In genomic region chr21:38984982-38985422, GRCh38 we compare ENCODE assay signal across 8 cellular contexts.
DNase-seq lines count a peak whose midpoint lies in the region; ATAC-seq and TF ChIP-seq lines count a peak whose summit lies in the region.

No MANE protein-coding gene starts in this region.

- peaks cover 45% of the 10 kb centered on the region for H3K4me1 Mint-ChIP-seq in HFFc6 (ENCODE audit: low read depth)
- H3K4me1 Mint-ChIP-seq in stimulated activated naive B cell treated with anti-CD40 and anti-IgM and Interleukin-4, amounts not matched to agents 10 μg/mL and 1 μg/mL and 100 μg/mL, for 72 hours = peaks cover 31 to 54% of the 10 kb centered on the region in 2 donors

- peaks cover 20% of the 10 kb centered on the region for H3K27me3 Mint-ChIP-seq in HFFc6 (ENCODE audit: insufficient read depth)
- peaks cover 60 to 79% of the 10 kb centered on the region in 2 donors for H3K27me3 Mint-ChIP-seq in stimulated activated naive B cell treated with anti-CD40 and anti-IgM and Interleukin-4, amounts not matched to agents 10 μg/mL and 1 μg/mL and 100 μg/mL, for 72 hours

- DNase-seq in HFFc6 (peak; percentile 86), SK-N-MC (ENCODE audit: low read depth, low spot score) (no peak), fibroblast of the conjunctiva (ENCODE audit: low read depth) (peak; percentile 89), ecto neural progenitor cell (ENCODE audit: low spot score) (no peak), NCI-H1694 treated with DMSO at 0.1 percent for 48 hours (lab: John Stamatoyannopoulos, UW) (no peak), middle frontal gyrus (ENCODE audit: extremely low spot score, low spot score) (no peak)
- peak; percentile 47 for DNase-seq in stimulated activated naive B cell treated with anti-CD40 and anti-IgM and Interleukin-4, amounts not matched to agents 10 μg/mL and 1 μg/mL and 100 μg/mL, for 72 hours

- H3K9ac ChIP-seq in SK-N-MC (ENCODE audit: insufficient read length) = no peak overlapping the region

- peak; percentile 70 to 74 for ATAC-seq in stimulated activated naive B cell treated with anti-CD40 and anti-IgM and Interleukin-4, amounts not matched to agents 10 μg/mL and 1 μg/mL and 100 μg/mL, for 72 hours (replicated peaks)
- ATAC-seq in GM21786 (IDR thresholded peaks at IDR 0.05; ENCODE audit: unreplicated experiment) = no peak

- H3K4me3 Mint-ChIP-seq in HFFc6 = peak overlapping the region; percentile 60
- H3K4me3 Mint-ChIP-seq in stimulated activated naive B cell treated with anti-CD40 and anti-IgM and Interleukin-4, amounts not matched to agents 10 μg/mL and 1 μg/mL and 100 μg/mL, for 72 hours = peak overlapping the region; percentile 67 to 78

- peak overlapping the region; percentile 73 for H3K27ac ChIP-seq in SK-N-MC

- H3K4me3 ChIP-seq in SK-N-MC = peak overlapping the region; percentile 62

- no peaks in the 10 kb centered on the region for H3K36me3 Mint-ChIP-seq in HFFc6 (ENCODE audit: low read depth)
- H3K36me3 Mint-ChIP-seq in stimulated activated naive B cell treated with anti-CD40 and anti-IgM and Interleukin-4, amounts not matched to agents 10 μg/mL and 1 μg/mL and 100 μg/mL, for 72 hours = no peaks in the 10 kb centered on the region

- peak overlapping the region; percentile 78 for H3K27ac Mint-ChIP-seq in HFFc6
- H3K27ac Mint-ChIP-seq in stimulated activated naive B cell treated with anti-CD40 and anti-IgM and Interleukin-4, amounts not matched to agents 10 μg/mL and 1 μg/mL and 100 μg/mL, for 72 hours = peak overlapping the region; percentile 92

- H3K9me3 ChIP-seq in SK-N-MC (ENCODE audit: low read depth, low read length) = no peaks in the 10 kb centered on the region

- no peaks in the 10 kb centered on the region for H3K36me3 ChIP-seq in SK-N-MC (ENCODE audit: insufficient read depth, low read length)

- no peaks in the 10 kb centered on the region for H3K9me3 Mint-ChIP-seq in HFFc6
- no peaks in the 10 kb centered on the region for H3K9me3 Mint-ChIP-seq in stimulated activated naive B cell treated with anti-CD40 and anti-IgM and Interleukin-4, amounts not matched to agents 10 μg/mL and 1 μg/mL and 100 μg/mL, for 72 hours

- TF ChIP-seq CTCF in HFFc6 (IDR thresholded peaks at IDR 0.05) = no peak

Comparison
In these comparisons a context has a peak if more than half of its experiments do, and no peak if none do; other contexts are left out.
1. DNase-seq: peak in HFFc6 (single experiment), fibroblast of the conjunctiva (single experiment) and stimulated activated naive B cell treated with anti-CD40 and anti-IgM and Interleukin-4, amounts not matched to agents 10 μg/mL and 1 μg/mL and 100 μg/mL, for 72 hours (single experiment); none in SK-N-MC (single experiment), ecto neural progenitor cell (single experiment), NCI-H1694 treated with DMSO at 0.1 percent for 48 hours (single experiment) and middle frontal gyrus (single experiment).